ENCODE assay signal across 17 cellular contexts in genomic region chr9:132562313-132562588, GRCh38. TPM values are rescaled to one million over a fixed set of nuclear protein-coding genes. Genes with fewer than 3 reads are reported as not detected.
DNase-seq lines count a peak whose midpoint lies in the region; ATAC-seq, FAIRE-seq and TF ChIP-seq lines count a peak whose summit lies in the region.
"Had no signal": no experiment of that assay in that cellular context is flagged by ENCODE, and none has a peak within 500 bp of the region (broad histone marks: within the 10 kb centered on the region; RNA-seq: fewer than 3 reads in every experiment).

No MANE protein-coding gene starts in this region.

- POLR2A ChIA-PET in HepG2 (lab: Yijun Ruan, JAX): no interaction called here

- H3K4me1 ChIP-seq in right lobe of liver: no peaks in the 10 kb centered on the region
- H3K4me1 ChIP-seq in HepG2 (ENCODE audit: insufficient read depth, low read length): no peaks in the 10 kb centered on the region
- peaks cover 0 to 21% (median 3%) of the 10 kb centered on the region in 6 donors for H3K4me1 ChIP-seq in spleen
- H3K4me1 ChIP-seq in lower lobe of right lung: no peaks in the 10 kb centered on the region
- H3K4me1 ChIP-seq: Caco-2 had no signal

- peak overlapping the region; percentile 36 for H3K4me3 Mint-ChIP-seq in nephron progenitor cell
- H3K4me3 Mint-ChIP-seq: CD8-positive, alpha-beta memory T cell; GM23338 had no signal

- no peaks in the 10 kb centered on the region for H3K36me3 ChIP-seq in right lobe of liver
- H3K36me3 ChIP-seq in HepG2 (replicated peaks in 1 of 2; ENCODE audit: control insufficient read depth in 1 of 2, insufficient read depth in 2 of 2, low read length in 2 of 2): no peaks in the 10 kb centered on the region
- H3K36me3 ChIP-seq in spleen: no peaks in the 10 kb centered on the region
- no peaks in the 10 kb centered on the region for H3K36me3 ChIP-seq in lower lobe of right lung
- H3K36me3 ChIP-seq in WERI-Rb-1: no peaks in the 10 kb centered on the region

- no peak for FAIRE-seq in HepG2 (lab: Jason Lieb, UNC)
- FAIRE-seq: GM18507 had no signal

- no peaks in the 10 kb centered on the region for H3K79me2 ChIP-seq in HepG2 (ENCODE audit: insufficient read depth, low read length)

- H3K4me3 ChIP-seq in right lobe of liver (no peak overlapping the region), HepG2 (replicated peaks in 1 of 3; ENCODE audit: insufficient read depth in 1 of 3, low read depth in 2 of 3, low read length in 3 of 3) (no peak overlapping the region), spleen (no peak overlapping the region), lower lobe of right lung (no peak overlapping the region), WERI-Rb-1 (ENCODE audit: low read depth, low read length) (no peak overlapping the region)
- H3K4me3 ChIP-seq: GM23338 had no signal

- CTCF ChIA-PET in HepG2 (lab: Yijun Ruan, JAX; ENCODE audit: low intra/inter-chr PET ratio, low total read pairs): no interaction called here

- 44% methylated on average over 4 of the region's 4 CpGs for WGBS in right lobe of liver (ENCODE audit: insufficient coverage, low coverage, low lambda C conversion rate, missing lambda C conversion rate)
- WGBS in HepG2 (ENCODE audit: low lambda C conversion rate): 11% methylated on average over 4 of the region's 4 CpGs
- WGBS in spleen, 5 donors: 31 to 44% (median 42%) methylated on average over 4 of the region's 4 CpGs

- ATAC-seq in right lobe of liver (peak; percentile 38 to 67 (median 50)), HepG2 (no peak), lower lobe of right lung (no peak)

- no peak for TF ChIP-seq RAD21 in HepG2 (CRISPR knock-in tag; IDR thresholded peaks at IDR 0.05)

- no peak overlapping the region for H3K4me2 ChIP-seq in HepG2 (ENCODE audit: low read depth, low read length)
- H3K4me2 ChIP-seq: GM23338 had no signal

- in situ Hi-C loops in HepG2 (cut with HindIII; ENCODE audit: extremely low pct_ligation_motif_present, low pct_unique_long_range_greater_than_20kb): no loop called here

- H3K27ac Mint-ChIP-seq in nephron progenitor cell: no peak overlapping the region
- H3K27ac Mint-ChIP-seq: CD8-positive, alpha-beta memory T cell; GM23338 had no signal

- H3K27me3 ChIP-seq in right lobe of liver (no peaks in the 10 kb centered on the region), HepG2 (ENCODE audit: control insufficient read depth in 1 of 2, insufficient read depth in 2 of 2, low read length in 2 of 2) (peaks cover 2 to 58% of the 10 kb centered on the region in 2 experiments), spleen (replicated peaks in 1 of 7) (peaks cover 0 to 21% (median 0%) of the 10 kb centered on the region in 7 donors), lower lobe of right lung (ENCODE audit: low read depth) (peaks cover 7% of the 10 kb centered on the region), WERI-Rb-1 (ENCODE audit: insufficient read depth, low read depth, severe bottlenecking) (no peaks in the 10 kb centered on the region)

- no peaks in the 10 kb centered on the region for H4K20me1 ChIP-seq in HepG2 (ENCODE audit: insufficient read depth, low read length)

- TF ChIP-seq CTCF in right lobe of liver (IDR thresholded peaks at IDR 0.05): no peak
- no peak for TF ChIP-seq CTCF in HepG2 (CRISPR knock-in tag; IDR thresholded peaks at IDR 0.05)
- TF ChIP-seq CTCF in nephron progenitor cell (IDR thresholded peaks at IDR 0.05): no peak
- TF ChIP-seq CTCF in spleen (IDR thresholded peaks at IDR 0.05 in 8 of 11, conservative IDR thresholded peaks at IDR 0.05 in 3 of 11): no peak
- TF ChIP-seq CTCF in lower lobe of right lung (IDR thresholded peaks at IDR 0.05): no peak
- TF ChIP-seq CTCF in WERI-Rb-1 (IDR thresholded peaks at IDR 0.05; ENCODE audit: low read depth, low read length): no peak

- TF ChIP-seq POLR2A in right lobe of liver (IDR thresholded peaks at IDR 0.05) (no peak), HepG2 (IDR thresholded peaks at IDR 0.05; ENCODE audit: insufficient read depth in 1 of 2, low read depth in 2 of 2, low read length in 2 of 2) (no peak), spleen (IDR thresholded peaks at IDR 0.05) (no peak)

- H3K36me3 Mint-ChIP-seq in nephron progenitor cell (ENCODE audit: low read depth): peaks cover 11% of the 10 kb centered on the region

- TF ChIP-seq EP300 in HepG2 (IDR thresholded peaks at IDR 0.05; ENCODE audit: low read depth in 2 of 2, low read length in 2 of 2) (no peak), HepG2 (CRISPR knock-in tag; IDR thresholded peaks at IDR 0.05; ENCODE audit: borderline replicate concordance) (no peak)

- H3K9me3 Mint-ChIP-seq in nephron progenitor cell: peaks cover 14% of the 10 kb centered on the region

- intact Hi-C loops in right lobe of liver (cut with DNase I): no loop called here
- intact Hi-C loops in HepG2 (cut with micrococcal nuclease; ENCODE audit: unreplicated experiment): no loop called here
- intact Hi-C loops in spleen (cut with DNase I; ENCODE audit: low total_unique reads): no loop called here
- intact Hi-C loops in lower lobe of right lung (cut with DNase I): no loop called here

- H3K27ac ChIP-seq in right lobe of liver: no peak overlapping the region
- H3K27ac ChIP-seq in HepG2 (ENCODE audit: extremely low read length, insufficient read depth, low read length): no peak overlapping the region
- peak overlapping the region in 7 of 8 donors; percentile 73 to 89 (median 86) for H3K27ac ChIP-seq in spleen
- H3K27ac ChIP-seq in lower lobe of right lung: no peak overlapping the region
- no peak overlapping the region for H3K27ac ChIP-seq in WERI-Rb-1
- H3K27ac ChIP-seq: C4-2B had no signal

- BruUV-seq in HepG2 (replicated peaks; lab: Mats Ljungman, UMichigan): no TSS peak

- peaks cover 44% of the 10 kb centered on the region for H3K27me3 Mint-ChIP-seq in nephron progenitor cell (ENCODE audit: low read depth, poor library complexity)

- H3K4me1 Mint-ChIP-seq in nephron progenitor cell: peaks cover 62% of the 10 kb centered on the region
- H3K4me1 Mint-ChIP-seq: CD8-positive, alpha-beta memory T cell had no signal

- H2AFZ ChIP-seq in HepG2 (ENCODE audit: low read length): no peak overlapping the region
- H2AFZ ChIP-seq: GM23338 had no signal

- DNase-seq in right lobe of liver (no peak), HepG2 (ENCODE audit: low spot score) (no peak), dermis blood vessel endothelial cell (peak; percentile 37), nephron progenitor cell (no peak), spleen (no peak), lower lobe of right lung (no peak), WERI-Rb-1 (no peak), DMS53 (lab: John Stamatoyannopoulos, UW) (no peak)
- DNase-seq: ACHN; Caco-2; CD8-positive, alpha-beta memory T cell; H7 had no signal

- H3K9ac ChIP-seq in HepG2 (ENCODE audit: insufficient read depth, low read depth, low read length): no peak overlapping the region

- no peaks in the 10 kb centered on the region for H3K9me3 ChIP-seq in right lobe of liver
- no peaks in the 10 kb centered on the region for H3K9me3 ChIP-seq in HepG2 (ENCODE audit: low read length)
- H3K9me3 ChIP-seq in spleen: no peaks in the 10 kb centered on the region
- H3K9me3 ChIP-seq in lower lobe of right lung: no peaks in the 10 kb centered on the region
- peaks cover 4% of the 10 kb centered on the region for H3K9me3 ChIP-seq in WERI-Rb-1 (ENCODE audit: severe bottlenecking)
- H3K9me3 ChIP-seq: Caco-2 had no signal

TF ChIP-seq in HepG2, 621 proteins besides CTCF, POLR2A, EP300 and RAD21 (continues in another document):
- TF ChIP-seq ISL2 (CRISPR knock-in tag; IDR thresholded peaks at IDR 0.05) (no peak), MXD1 (CRISPR knock-in tag; IDR thresholded peaks at IDR 0.05) (no peak), YEATS2 (CRISPR knock-in tag; IDR thresholded peaks at IDR 0.05; ENCODE audit: borderline replicate concordance) (no peak), ZNF296 (CRISPR knock-in tag; conservative IDR thresholded peaks at IDR 0.05) (no peak), ZNF207 (IDR thresholded peaks at IDR 0.05; ENCODE audit: borderline replicate concordance) (no peak), CBX5 (CRISPR knock-in tag; IDR thresholded peaks at IDR 0.05; ENCODE audit: borderline replicate concordance) (no peak), JDP2 (CRISPR knock-in tag; IDR thresholded peaks at IDR 0.05; ENCODE audit: borderline replicate concordance) (no peak), ZNF263 (CRISPR knock-in tag; IDR thresholded peaks at IDR 0.05) (no peak), KLF15 (CRISPR knock-in tag; IDR thresholded peaks at IDR 0.05; ENCODE audit: borderline replicate concordance) (no peak), ZNF773 (CRISPR knock-in tag; IDR thresholded peaks at IDR 0.05; ENCODE audit: borderline replicate concordance) (no peak)

RNA-seq across cellular contexts. Expression of gene BARHL1, which starts 20.2 kb away (rescaled TPM):
- total RNA-seq in right lobe of liver (not detected), HepG2 (2016; rRNA removed; fragmentation: Illumina TruSeq; extraction: Trizol) (not detected in 2 replicates), dermis blood vessel endothelial cell (not detected in 2 replicates), spleen (not detected), lower lobe of right lung (not detected)
- total RNA-seq in HepG2 (2016; cell fraction: cytosol; rRNA removed; fragmentation: Illumina TruSeq; extraction: Trizol; ENCODE audit: low read depth): not detected in 2 replicates
- total RNA-seq in HepG2 (2016; cell fraction: insoluble cytoplasmic fraction; rRNA removed; fragmentation: Illumina TruSeq; extraction: Trizol): not detected in 2 replicates
- not detected in 2 replicates for total RNA-seq in HepG2 (2016; cell fraction: membrane; rRNA removed; fragmentation: Illumina TruSeq; extraction: Trizol)
- not detected in 2 replicates for total RNA-seq in HepG2 (2016; cell fraction: nucleus; rRNA removed; fragmentation: Illumina TruSeq; extraction: Trizol)
- polyA plus RNA-seq in HepG2 (2011; rRNA removed) (not detected in 2 replicates), spleen (not detected)
- polyA plus RNA-seq in HepG2 (2011; cell fraction: cytosol; rRNA removed): not detected in 2 replicates
- not detected in 2 replicates for polyA plus RNA-seq in HepG2 (2011; cell fraction: nucleus; rRNA removed)
- polyA plus RNA-seq in HepG2 (2012): not detected in 2 replicates
- polyA plus RNA-seq in HepG2 (2016; cell fraction: cytosol; fragmentation: Illumina TruSeq; extraction: Trizol; ENCODE audit: low read depth): not detected in 2 replicates
- polyA plus RNA-seq in HepG2 (2016; cell fraction: insoluble cytoplasmic fraction; fragmentation: Illumina TruSeq; extraction: Trizol; ENCODE audit: low read depth): not detected in 2 replicates
- polyA plus RNA-seq in HepG2 (2016; cell fraction: membrane; fragmentation: Illumina TruSeq; extraction: Trizol; ENCODE audit: low read depth): not detected in 2 replicates
- not detected in 2 replicates for polyA plus RNA-seq in HepG2 (2016; cell fraction: nucleus; fragmentation: Illumina TruSeq; extraction: Trizol; ENCODE audit: insufficient read depth, low read depth)
- not detected in 2 replicates for polyA minus RNA-seq in HepG2 (2011; rRNA and poly(A)+ RNA removed; ENCODE audit: low replicate concordance)
- not detected in 2 replicates for polyA minus RNA-seq in HepG2 (2011; cell fraction: cytosol; rRNA and poly(A)+ RNA removed)
- polyA minus RNA-seq in HepG2 (2011; cell fraction: nucleus; rRNA and poly(A)+ RNA removed): not detected in 2 replicates
- total RNA-seq: A172; Caco-2; CD8-positive, alpha-beta memory T cell; GM23338; H7; HT1080 had no signal
- polyA plus RNA-seq: CD8-positive, alpha-beta memory T cell; GM23338 had no signal

Comparison
In these comparisons a context has a peak if more than half of its experiments do, and no peak if none do; other contexts are left out.
1. ATAC-seq: peak in right lobe of liver (4 of 4); none in HepG2 (single experiment) and lower lobe of right lung (0 of 2).
2. H3K27ac ChIP-seq: peak in spleen (7 of 8); none in right lobe of liver (0 of 3), HepG2 (single experiment), lower lobe of right lung (single experiment) and WERI-Rb-1 (single experiment).